Comparison of ENCODE assay signal across 11 cellular contexts in genomic region chr6:3403244-3404154, GRCh38. TPM values are rescaled to one million over a fixed set of nuclear protein-coding genes. Genes with fewer than 3 reads are reported as not detected.
DNase-seq lines count a peak whose midpoint lies in the region; ATAC-seq, FAIRE-seq and TF ChIP-seq lines count a peak whose summit lies in the region.
"Had no signal": no experiment of that assay in that cellular context is flagged by ENCODE, and none has a peak within 500 bp of the region (broad histone marks: within the 10 kb centered on the region; RNA-seq: fewer than 3 reads in every experiment).

No MANE protein-coding gene starts in this region.

- H3K9me3 Mint-ChIP-seq in stimulated activated memory B cell treated with anti-CD40 and anti-IgM and Interleukin-4, amounts not matched to agents 10 μg/mL and 1 μg/mL and 100 μg/mL, for 72 hours: no peaks in the 10 kb centered on the region
- H3K9me3 Mint-ChIP-seq: HFFc6 had no signal

- no peaks in the 10 kb centered on the region for H3K79me2 ChIP-seq in keratinocyte (ENCODE audit: control insufficient read depth, insufficient read depth, low read length)

- in situ Hi-C loops in gastrocnemius medialis (cut with MboI; ENCODE audit: low sequenced_read_pairs in 4 of 4) (no loop called here), GM13977 (cut with MboI; ENCODE audit: low pct_unique_long_range_greater_than_20kb, low sequenced_read_pairs, unreplicated experiment) (no loop called here)

- H3K27ac Mint-ChIP-seq in stimulated activated memory B cell treated with anti-CD40 and anti-IgM and Interleukin-4, amounts not matched to agents 10 μg/mL and 1 μg/mL and 100 μg/mL, for 72 hours: no peak overlapping the region
- H3K27ac Mint-ChIP-seq: HFFc6, T-helper 17 cell had no signal

- no peak for TF ChIP-seq POLR2A in gastrocnemius medialis (IDR thresholded peaks at IDR 0.05)

- H3K4me2 ChIP-seq in keratinocyte (ENCODE audit: control insufficient read depth, extremely low read depth, insufficient read depth, low read depth, low read length): peak overlapping the region; percentile 79

- H3K27ac ChIP-seq in WERI-Rb-1: peak overlapping the region; percentile 1
- peak overlapping the region; percentile 67 for H3K27ac ChIP-seq in keratinocyte (ENCODE audit: control insufficient read depth, insufficient read depth, low read length)
- H3K27ac ChIP-seq in gastrocnemius medialis: no peak overlapping the region

- H3K27me3 ChIP-seq in WERI-Rb-1 (ENCODE audit: insufficient read depth, low read depth, severe bottlenecking): no peaks in the 10 kb centered on the region
- H3K27me3 ChIP-seq in keratinocyte (ENCODE audit: control insufficient read depth, extremely low read depth, insufficient read depth, low read length): no peaks in the 10 kb centered on the region
- no peaks in the 10 kb centered on the region for H3K27me3 ChIP-seq in gastrocnemius medialis

- H4K20me1 ChIP-seq in keratinocyte (ENCODE audit: control insufficient read depth, extremely low read depth, insufficient read depth, low read length): no peaks in the 10 kb centered on the region

- no peak overlapping the region for H3K4me3 Mint-ChIP-seq in stimulated activated memory B cell treated with anti-CD40 and anti-IgM and Interleukin-4, amounts not matched to agents 10 μg/mL and 1 μg/mL and 100 μg/mL, for 72 hours
- H3K4me3 Mint-ChIP-seq: HFFc6, T-helper 17 cell had no signal

- H3K4me1 ChIP-seq in keratinocyte (ENCODE audit: control insufficient read depth, extremely low read depth, insufficient read depth, low read length) (peaks cover 25% of the 10 kb centered on the region), gastrocnemius medialis (peaks cover 26 to 39% of the 10 kb centered on the region in 2 donors)

- H3K36me3 ChIP-seq in WERI-Rb-1 (peaks cover 23% of the 10 kb centered on the region), keratinocyte (ENCODE audit: control insufficient read depth in 2 of 2, extremely low read depth in 1 of 2, insufficient read depth in 2 of 2, low read length in 2 of 2) (peaks cover 0 to 1% of the 10 kb centered on the region in 2 experiments), gastrocnemius medialis (no peaks in the 10 kb centered on the region)

- H3K4me1 Mint-ChIP-seq in stimulated activated memory B cell treated with anti-CD40 and anti-IgM and Interleukin-4, amounts not matched to agents 10 μg/mL and 1 μg/mL and 100 μg/mL, for 72 hours: peaks cover 6% of the 10 kb centered on the region

- dilution Hi-C loops in keratinocyte (cut with MboI; ENCODE audit: extremely low pct_ligation_motif_present, low sequenced_read_pairs): loop anchor here (25.0 kb wide), 1 partner anchor 309 kb away; no protein-coding TSS in a partner anchor

- H3K9me3 ChIP-seq in WERI-Rb-1 (ENCODE audit: severe bottlenecking) (no peaks in the 10 kb centered on the region), keratinocyte (ENCODE audit: control insufficient read depth, low read depth, low read length) (no peaks in the 10 kb centered on the region), gastrocnemius medialis (no peaks in the 10 kb centered on the region)

- H2AFZ ChIP-seq in keratinocyte (ENCODE audit: control insufficient read depth, low read length): peak overlapping the region; percentile 70

- no peaks in the 10 kb centered on the region for H3K36me3 Mint-ChIP-seq in stimulated activated memory B cell treated with anti-CD40 and anti-IgM and Interleukin-4, amounts not matched to agents 10 μg/mL and 1 μg/mL and 100 μg/mL, for 72 hours

- no peaks in the 10 kb centered on the region for H3K9me1 ChIP-seq in keratinocyte (ENCODE audit: control insufficient read depth, extremely low read depth, insufficient read depth, low read length)

- DNase-seq in NCI-H1105 treated with DMSO at 0.1 percent for 48 hours (lab: John Stamatoyannopoulos, UW) (peak; percentile 35), WERI-Rb-1 (peak; percentile 74), keratinocyte (ENCODE audit: low read depth, low spot score) (peak; percentile 73), gastrocnemius medialis (no peak), GM13977 (ENCODE audit: low spot score) (no peak), T-helper 9 cell (no peak)
- DNase-seq: HFFc6, NCI-H1930, T-helper 17 cell had no signal

- peak; percentile 25; the same call in 1 of the 2 replicates for TF ChIP-seq CTCF in WERI-Rb-1 (IDR thresholded peaks at IDR 0.05; ENCODE audit: low read depth, low read length)
- peak in 1 of 3 experiments; percentile 37 for TF ChIP-seq CTCF in keratinocyte (optimal IDR thresholded peaks at IDR 0.05 in 1 of 3, IDR thresholded peaks at IDR 0.05 in 1 of 3, conservative IDR thresholded peaks at IDR 0.05 in 1 of 3; ENCODE audit: extremely low read depth in 1 of 3, insufficient read depth in 2 of 3, low read length in 3 of 3)
- TF ChIP-seq CTCF in gastrocnemius medialis (IDR thresholded peaks at IDR 0.05 in 4 of 5, conservative IDR thresholded peaks at IDR 0.05 in 1 of 5): no peak
- no peak for TF ChIP-seq CTCF in GM13977 (IDR thresholded peaks at IDR 0.05; ENCODE audit: extremely low read depth, insufficient read depth, missing control alignments)

- H3K9ac ChIP-seq in keratinocyte (ENCODE audit: control insufficient read depth, extremely low read depth, insufficient read depth, low read length): peak overlapping the region; percentile 24

- intact Hi-C loops in gastrocnemius medialis (cut with DNase I; ENCODE audit: low total_unique reads): no loop called here

- H3K4me3 ChIP-seq in WERI-Rb-1 (ENCODE audit: low read depth, low read length) (no peak overlapping the region), keratinocyte (ENCODE audit: control insufficient read depth in 2 of 3, extremely low read depth in 1 of 3, insufficient read depth in 2 of 3, low read depth in 1 of 3, low read length in 3 of 3) (peak overlapping the region in 1 of 3 experiments; percentile 42), gastrocnemius medialis (no peak overlapping the region)

- ATAC-seq in gastrocnemius medialis (peak; percentile 38 to 42), GM19467 (IDR thresholded peaks at IDR 0.05; ENCODE audit: unreplicated experiment) (no peak)
- ATAC-seq in stimulated activated memory B cell treated with anti-CD40 and anti-IgM and Interleukin-4, amounts not matched to agents 10 μg/mL and 1 μg/mL and 100 μg/mL, for 72 hours: no peak
- ATAC-seq: T-helper 17 cell had no signal

- H3K27me3 Mint-ChIP-seq in stimulated activated memory B cell treated with anti-CD40 and anti-IgM and Interleukin-4, amounts not matched to agents 10 μg/mL and 1 μg/mL and 100 μg/mL, for 72 hours: peaks cover 17% of the 10 kb centered on the region

- FAIRE-seq in keratinocyte (lab: Jason Lieb, UNC): no peak

RNA-seq across cellular contexts. Expression of gene SLC22A23, which starts 53.4 kb away (rescaled TPM):
- polyA plus RNA-seq in keratinocyte: 3.2 to 7.5 TPM (median 4.3 TPM) in 3 replicates
- polyA plus RNA-seq in keratinocyte (2011; ENCODE audit: low read depth): 6.9 TPM
- 6.1 and 9.0 TPM in 2 replicates for polyA plus RNA-seq in keratinocyte (2011; cell fraction: cytosol; rRNA removed)
- 21.3 and 28.8 TPM in 2 replicates for polyA plus RNA-seq in keratinocyte (2011; cell fraction: nucleus; rRNA removed)
- 7.4 and 15.4 TPM in 2 replicates for polyA plus RNA-seq in keratinocyte (2012; ENCODE audit: low replicate concordance)
- 20.6 to 28.2 TPM (median 22.4 TPM) in 3 replicates for polyA minus RNA-seq in keratinocyte
- polyA minus RNA-seq in keratinocyte (2011; cell fraction: cytosol; rRNA and poly(A)+ RNA removed): 18.4 TPM
- polyA minus RNA-seq in keratinocyte (2011; cell fraction: nucleus; rRNA and poly(A)+ RNA removed): 28.7 and 47.2 TPM in 2 replicates
- 10 to 100 TPM in 3 of 4 donors, 1 to 10 TPM in 1; 6.6 to 25.0 (median 14.6) TPM for total RNA-seq in gastrocnemius medialis

Comparison
In these comparisons a context has a peak if more than half of its experiments do, and no peak if none do; other contexts are left out.
1. DNase-seq: peak in NCI-H1105 treated with DMSO at 0.1 percent for 48 hours (single experiment), WERI-Rb-1 (single experiment) and keratinocyte (single experiment); none in gastrocnemius medialis (0 of 2), GM13977 (single experiment) and T-helper 9 cell (single experiment).
2. H3K27ac ChIP-seq: peak in WERI-Rb-1 (single experiment) and keratinocyte (single experiment); none in gastrocnemius medialis (0 of 4).
3. ATAC-seq: peak in gastrocnemius medialis (2 of 2); none in GM19467 (single experiment) and stimulated activated memory B cell treated with anti-CD40 and anti-IgM and Interleukin-4, amounts not matched to agents 10 μg/mL and 1 μg/mL and 100 μg/mL, for 72 hours (single experiment).